Comparison of ENCODE assay signal across 9 cellular contexts in the genomic region with DNA sequence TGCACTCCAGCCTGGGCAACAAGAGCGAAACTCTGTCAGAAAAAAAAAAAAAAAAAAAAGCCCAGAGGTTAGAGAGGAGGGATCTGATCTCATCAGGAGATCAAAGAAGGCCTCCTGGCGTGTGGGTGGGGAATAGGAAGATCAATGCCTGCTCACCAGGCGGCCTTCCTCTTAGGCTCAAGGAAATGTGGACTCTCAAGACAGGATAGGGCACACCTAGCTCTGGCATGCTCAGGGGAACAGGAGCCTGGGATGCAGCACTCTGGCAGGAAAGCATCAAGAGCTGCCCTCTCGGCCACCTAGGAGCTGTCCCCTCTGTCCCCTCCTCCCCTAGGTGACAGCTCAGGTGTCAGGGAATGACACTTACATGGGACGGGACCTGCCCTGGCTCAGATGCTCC. TPM values are rescaled to one million over a fixed set of nuclear protein-coding genes. Genes with fewer than 3 reads are reported as not detected.
"Had no signal": no experiment of that assay in that cellular context is flagged by ENCODE, and none has a peak within 500 bp of the region (broad histone marks: within the 10 kb centered on the region; RNA-seq: fewer than 3 reads in every experiment).

No MANE protein-coding gene starts in this region.

RNA-seq across cellular contexts. Expression of a gene that starts 22.9 kb away (rescaled TPM):
- total RNA-seq: activated B cell treated with CpG ODN at 0.5 μM for 24 hours; activated CD4-positive, alpha-beta memory T cell treated with anti-CD3 and anti-CD28 coated beads for 36 hours; activated CD4-positive, alpha-beta T cell treated with anti-CD3 and anti-CD28 coated beads, Interleukin-2, amount 10 ng/mL, durations not matched to agents 24 days and 14 days; activated CD4-positive, alpha-beta T cell treated with anti-CD3 and anti-CD28 coated beads, Interleukin-2, amount 10 ng/mL, durations not matched to agents 7 days and 5 days; activated CD8-positive, alpha-beta memory T cell treated with anti-CD3 and anti-CD28 coated beads for 36 hours; activated CD8-positive, alpha-beta T cell treated with anti-CD3 and anti-CD28 coated beads for 36 hours; activated CD8-positive, alpha-beta T cell treated with anti-CD3 and anti-CD28 coated beads, Interleukin-2, amount 10 ng/mL, durations not matched to agents 7 days and 5 days; T-helper 17 cell; T-helper 2 cell treated with Interferon-gamma antibody and Interleukin-4, amounts not matched to agents 100 ng/mL and 5 ng/mL, for 36 hours had no signal
